10 cellular contexts compared by ENCODE assay signal in genomic region chr12:56931474-56931978, GRCh38. TPM values are rescaled to one million over a fixed set of nuclear protein-coding genes. Genes with fewer than 3 reads are reported as not detected.
DNase-seq lines count a peak whose midpoint lies in the region; ATAC-seq, FAIRE-seq and TF ChIP-seq lines count a peak whose summit lies in the region.
"Had no signal": no experiment of that assay in that cellular context is flagged by ENCODE, and none has a peak within 500 bp of the region (broad histone marks: within the 10 kb centered on the region; RNA-seq: fewer than 3 reads in every experiment).

No MANE protein-coding gene starts in this region.

- no peak overlapping the region for H3K9ac ChIP-seq in kidney (ENCODE audit: low read length in 2 of 2)

- ATAC-seq in GM21528 (IDR thresholded peaks at IDR 0.05; ENCODE audit: low FRiP score, unreplicated experiment) (no peak), GM19455 (IDR thresholded peaks at IDR 0.05; ENCODE audit: unreplicated experiment) (no peak)

- peaks cover 19 to 60% (median 28%) of the 10 kb centered on the region in 3 donors for H3K4me1 ChIP-seq in esophagus squamous epithelium
- H3K4me1 ChIP-seq in kidney (ENCODE audit: control insufficient read depth in 1 of 2, insufficient read depth in 1 of 2, low read depth in 1 of 2, low read length in 2 of 2) = no peaks in the 10 kb centered on the region

- no peak for TF ChIP-seq CTCF in esophagus squamous epithelium (IDR thresholded peaks at IDR 0.05)
- no peak for TF ChIP-seq CTCF in kidney (IDR thresholded peaks at IDR 0.05; ENCODE audit: borderline replicate concordance, extremely low read depth, insufficient read depth)

- DNase-seq in NCI-H1417 (lab: John Stamatoyannopoulos, UW) (peak; percentile 7 to 21 (median 15)), NCI-H1417 treated with DMSO at 0.1 percent for 48 hours (lab: John Stamatoyannopoulos, UW) (no peak), NOMO-1 treated with dmso at 0.1 percent for 144 hours (lab: John Stamatoyannopoulos, UW; ENCODE audit: unreplicated experiment) (peak; percentile 58), esophagus squamous epithelium (lab: John Stamatoyannopoulos, UW) (no peak), putamen (ENCODE audit: low spot score) (peak; percentile 2), kidney (no peak)
- DNase-seq: 8988T had no signal

- no peak for FAIRE-seq in kidney (lab: Jason Lieb, UNC)

- H3K4me3 ChIP-seq in esophagus squamous epithelium (no peak overlapping the region), kidney (ENCODE audit: low read length in 2 of 2) (no peak overlapping the region)

- TF ChIP-seq POLR2A in esophagus squamous epithelium (IDR thresholded peaks at IDR 0.05) = no peak

- H3K27ac ChIP-seq in esophagus squamous epithelium (peak overlapping the region; percentile 59 to 81 (median 72)), kidney (ENCODE audit: low read depth in 2 of 2, low read length in 2 of 2) (no peak overlapping the region)

- no peaks in the 10 kb centered on the region for H3K27me3 ChIP-seq in esophagus squamous epithelium

- WGBS in esophagus squamous epithelium, 2 donors = 47 to 62% methylated on average over 2 of the region's 2 CpGs

- H3K36me3 ChIP-seq in esophagus squamous epithelium (no peaks in the 10 kb centered on the region), kidney (ENCODE audit: control insufficient read depth in 1 of 2, insufficient read depth in 2 of 2, low read length in 2 of 2) (no peaks in the 10 kb centered on the region)

- no peaks in the 10 kb centered on the region for H3K9me3 ChIP-seq in esophagus squamous epithelium
- no peaks in the 10 kb centered on the region for H3K9me3 ChIP-seq in kidney (ENCODE audit: control insufficient read depth in 1 of 2, low read length in 2 of 2)

- intact Hi-C loops in esophagus squamous epithelium (cut with DNase I) (no loop called here), kidney (cut with DNase I) (no loop called here)

RNA-seq across cellular contexts. Expression of gene SDR9C7, which starts 2.7 kb away (rescaled TPM):
- total RNA-seq in esophagus squamous epithelium = 10 to 100 TPM in 3 of 4 donors, 1 to 10 TPM in 1; 2.9 to 42.1 (median 19.8) TPM
- total RNA-seq in kidney = not detected
- not detected for polyA plus RNA-seq in kidney (ENCODE audit: insufficient read depth, low read depth, low replicate concordance)
- total RNA-seq: subcutaneous adipose tissue had no signal

RNA-seq across cellular contexts. Expression of gene RDH16, which starts 25.9 kb away (rescaled TPM):
- total RNA-seq in esophagus squamous epithelium = 1 to 10 TPM in 3 of 4 donors, under 1 TPM in 1; 0.38 to 4.5 (median 2.1) TPM
- total RNA-seq in kidney = 0.41 TPM
- polyA plus RNA-seq in kidney (ENCODE audit: insufficient read depth, low read depth, low replicate concordance) = 0.15 TPM

Comparison
In these comparisons a context has a peak if more than half of its experiments do, and no peak if none do; other contexts are left out.
1. DNase-seq: peak in NCI-H1417 (3 of 3), NOMO-1 treated with dmso at 0.1 percent for 144 hours (single experiment) and putamen (single experiment); none in NCI-H1417 treated with DMSO at 0.1 percent for 48 hours (single experiment), esophagus squamous epithelium (single experiment) and kidney (single experiment).
2. H3K27ac ChIP-seq: peak in esophagus squamous epithelium (4 of 4); none in kidney (0 of 2).